29 cellular contexts compared by ENCODE assay signal in the genomic region with DNA sequence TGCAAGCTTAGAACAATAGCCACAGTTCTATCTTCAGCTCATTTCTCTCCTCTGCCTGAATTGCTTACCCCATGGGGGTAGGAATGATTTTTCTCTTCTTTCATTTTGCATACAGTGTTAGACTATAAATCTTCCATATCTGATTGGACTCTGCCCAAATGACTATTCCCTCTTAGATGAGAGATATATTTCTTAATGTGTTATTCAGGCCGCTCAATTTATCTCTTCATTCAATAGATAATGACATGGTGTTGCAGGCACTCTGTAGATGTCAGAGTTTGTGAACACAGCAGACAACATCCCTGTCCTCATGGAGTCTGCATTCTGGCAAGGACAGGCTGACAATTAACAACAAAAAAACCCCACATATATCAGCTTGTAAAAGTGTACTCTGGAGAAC.
"Had no signal": no experiment of that assay in that cellular context is flagged by ENCODE, and none has a peak within 500 bp of the region (broad histone marks: within the 10 kb centered on the region; RNA-seq: fewer than 3 reads in every experiment).

No MANE protein-coding gene starts in this region.

- H3K4me3 ChIP-seq: adrenal gland, body of pancreas, esophagus squamous epithelium, gastroesophageal sphincter, heart right ventricle, hepatocyte had no signal

- H3K27ac ChIP-seq: adrenal gland, body of pancreas, epithelial cell of prostate, esophagus squamous epithelium, gastroesophageal sphincter, heart right ventricle, hepatocyte had no signal

- H3K27me3 ChIP-seq: adrenal gland, body of pancreas, esophagus squamous epithelium, gastroesophageal sphincter, heart right ventricle, hepatocyte had no signal

- H3K4me1 ChIP-seq: adrenal gland, body of pancreas, gastroesophageal sphincter, heart right ventricle had no signal

- DNase-seq: activated CD4-positive, alpha-beta memory T cell treated with anti-CD3 and anti-CD28 coated beads for 36 hours; activated CD4-positive, alpha-beta T cell treated with anti-CD3 and anti-CD28 coated beads for 36 hours; activated CD4-positive, alpha-beta T cell treated with anti-CD3 and anti-CD28 coated beads, Interleukin-2, amount 10 ng/mL, durations not matched to agents 24 days and 14 days; activated CD4-positive, CD25-positive, alpha-beta regulatory T cell; activated CD4-positive, CD25-positive, alpha-beta regulatory T cell treated with anti-CD3 and anti-CD28 coated beads, Interleukin-2, amount 50 U/mL, for 72 hours; activated CD8-positive, alpha-beta memory T cell treated with anti-CD3 and anti-CD28 coated beads, Interleukin-2, amount 10 ng/mL, durations not matched to agents 7 days and 5 days; activated CD8-positive, alpha-beta memory T cell treated with anti-CD3 and anti-CD28 coated beads, Interleukin-2, amount 50 U/mL, for 4 hours; activated CD8-positive, alpha-beta T cell treated with anti-CD3 and anti-CD28 coated beads, Interleukin-2, amount 10 ng/mL, durations not matched to agents 7 days and 5 days; activated effector memory CD4-positive, alpha-beta T cell treated with anti-CD3 and anti-CD28 coated beads, Interleukin-2, amount 50 U/mL, for 16 hours; activated naive CD4-positive, alpha-beta T cell treated with anti-CD3 and anti-CD28 coated beads for 36 hours; activated naive CD8-positive, alpha-beta T cell treated with anti-CD3 and anti-CD28 coated beads for 36 hours; activated naive CD8-positive, alpha-beta T cell treated with anti-CD3 and anti-CD28 coated beads, Interleukin-2, amount 50 U/mL, for 24 hours; activated T-cell treated with anti-CD3 and anti-CD28 coated beads, Interleukin-2, amount 50 U/mL, for 1 hour; activated T-cell treated with anti-CD3 and anti-CD28 coated beads, Interleukin-2, amount 50 U/mL, for 48 hours; adrenal gland; amygdala; aorta; body of pancreas; caudate nucleus; cortex of kidney; dermis blood vessel endothelial cell; effector CD4-positive, alpha-beta T cell; esophagus squamous epithelium; foreskin melanocyte; heart right ventricle; T1000 had no signal

- H3K9me3 ChIP-seq: adrenal gland, body of pancreas, esophagus squamous epithelium, gastroesophageal sphincter had no signal

- H3K4me2 ChIP-seq: hepatocyte had no signal

- H3K36me3 ChIP-seq: adrenal gland, esophagus squamous epithelium, gastroesophageal sphincter, heart right ventricle had no signal

- H2AFZ ChIP-seq: hepatocyte had no signal
